Comparison of ENCODE assay signal across 21 cellular contexts in the genomic region with DNA sequence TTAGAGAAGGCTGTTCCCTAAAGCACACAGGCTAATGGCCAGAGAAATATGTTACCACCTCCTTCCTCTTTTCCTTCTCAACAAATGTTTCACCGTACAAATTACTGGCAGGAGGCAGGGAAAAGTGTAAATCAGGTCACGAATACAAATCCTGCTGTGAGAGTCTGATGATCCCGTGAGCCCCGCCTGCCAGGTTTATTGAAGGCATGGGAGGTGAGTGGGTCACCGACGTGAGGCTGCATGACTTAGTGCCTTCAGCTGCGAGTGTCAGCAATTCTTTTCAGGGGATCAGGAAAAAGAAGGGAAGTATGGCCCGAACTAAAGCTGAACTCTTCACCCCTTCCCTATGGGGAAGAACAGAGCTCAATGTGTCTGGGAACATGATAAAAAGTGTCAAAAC.
"Had no signal": no experiment of that assay in that cellular context is flagged by ENCODE, and none has a peak within 500 bp of the region (broad histone marks: within the 10 kb centered on the region; RNA-seq: fewer than 3 reads in every experiment).

No MANE protein-coding gene starts in this region.

- H3K9me3 ChIP-seq: SJSA1 had no signal

- H3K36me3 ChIP-seq: SJSA1 had no signal

- H3K4me3 ChIP-seq: K562, SJSA1, SK-N-MC had no signal

- H3K36me3 Mint-ChIP-seq: IgD-negative memory B cell had no signal

- H3K27ac Mint-ChIP-seq: IgD-negative memory B cell had no signal

- DNase-seq: Kasumi-1, NCI-H1092, NCI-H1105 treated with DMSO at 0.1 percent for 48 hours, NCI-H1417 treated with DMSO at 0.1 percent for 48 hours, NCI-H146, NCI-H1694 treated with DMSO at 0.1 percent for 48 hours, NCI-H1930, NCI-H2081, NCI-H2107, NCI-H2227 treated with DMSO at 0.1 percent for 48 hours, NCI-H526 treated with DMSO at 0.1 percent for 48 hours, NCI-H748 treated with DMSO at 0.1 percent for 48 hours, Right ventricle myocardium superior, RPMI8226, SIG-M5 had no signal

- H3K4me3 Mint-ChIP-seq: IgD-negative memory B cell had no signal

- H3K9ac ChIP-seq: KMS-11 had no signal

- H3K4me2 ChIP-seq: KMS-11 had no signal

- ATAC-seq: K562 had no signal

- H3K27me3 Mint-ChIP-seq: IgD-negative memory B cell had no signal

- H3K27me3 ChIP-seq: SJSA1 had no signal

- H3K27ac ChIP-seq: HL-60, KMS-11, SJSA1, SK-N-MC had no signal

- H3K4me1 ChIP-seq: SJSA1 had no signal

- H3K4me1 Mint-ChIP-seq: IgD-negative memory B cell had no signal
